Comparison of ENCODE assay signal across 8 cellular contexts in the genomic region with DNA sequence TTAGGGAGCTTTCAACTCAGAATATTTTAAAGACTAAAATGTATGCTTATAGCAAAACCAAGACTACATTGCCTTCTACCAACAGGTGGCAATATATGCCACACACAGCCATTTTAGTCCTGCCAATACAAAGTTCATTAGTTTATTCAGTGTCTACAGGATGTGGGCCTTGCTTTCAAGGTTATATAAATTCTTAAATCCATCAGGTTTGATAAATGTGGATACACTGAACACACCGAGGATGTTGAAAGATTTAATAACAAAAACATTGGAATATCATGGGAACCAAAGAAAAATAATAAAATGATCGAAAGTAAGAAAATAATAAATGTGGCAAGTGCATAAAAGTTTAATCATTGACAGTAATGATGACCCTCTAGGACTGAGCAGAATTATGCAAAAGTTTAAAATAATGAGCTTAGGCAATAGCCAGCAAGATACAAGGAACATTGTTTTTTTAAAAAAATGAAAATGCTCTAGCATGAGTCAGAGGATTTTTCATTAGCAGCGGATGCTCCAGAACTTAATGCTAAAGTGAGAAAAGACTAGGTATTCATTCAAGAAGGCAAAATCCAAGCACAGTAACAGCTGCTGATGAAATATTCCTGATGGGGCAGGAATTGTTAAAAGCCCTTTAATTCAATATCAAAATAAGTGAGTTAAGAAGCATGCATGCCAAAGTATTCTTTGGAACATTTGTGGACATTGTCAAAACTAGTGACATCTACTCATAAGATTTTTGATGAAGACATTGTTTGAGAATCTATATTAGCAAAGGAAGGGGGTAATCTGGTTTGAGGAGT. TPM values are rescaled to one million over a fixed set of nuclear protein-coding genes. Genes with fewer than 3 reads are reported as not detected.
DNase-seq lines count a peak whose midpoint lies in the region; ATAC-seq and TF ChIP-seq lines count a peak whose summit lies in the region.

No MANE protein-coding gene starts in this region.

- no peaks in the 10 kb centered on the region for H3K36me3 ChIP-seq in heart right ventricle
- H3K36me3 ChIP-seq in Loucy (ENCODE audit: insufficient read depth, low read length) = no peaks in the 10 kb centered on the region
- no peaks in the 10 kb centered on the region for H3K36me3 ChIP-seq in mammary epithelial cell (ENCODE audit: insufficient read depth, low read length)
- H3K36me3 ChIP-seq in osteoblast (ENCODE audit: insufficient read depth, low read length) = no peaks in the 10 kb centered on the region

- TF ChIP-seq CTCF in heart right ventricle (IDR thresholded peaks at IDR 0.05) (peak in 8 of 9 donors; percentile 15 to 57 (median 40)), Loucy (conservative IDR thresholded peaks at IDR 0.05; ENCODE audit: low read length) (peak; percentile 83), mammary epithelial cell (conservative IDR thresholded peaks at IDR 0.05 in 1 of 2, IDR thresholded peaks at IDR 0.05 in 1 of 2; ENCODE audit: extremely low read depth in 1 of 2, insufficient read depth in 1 of 2, low read depth in 1 of 2, low read length in 2 of 2) (peak; percentile 67 to 71), osteoblast (IDR thresholded peaks at IDR 0.05; ENCODE audit: extremely low read depth, low read depth, low read length) (peak; percentile 56)

- H3K4me1 ChIP-seq in heart right ventricle (no peaks in the 10 kb centered on the region), Loucy (ENCODE audit: insufficient read depth, low read length, poor library complexity, severe bottlenecking) (peaks cover 6% of the 10 kb centered on the region), mammary epithelial cell (ENCODE audit: insufficient read depth, low read length) (no peaks in the 10 kb centered on the region), osteoblast (ENCODE audit: insufficient read depth, low read length) (peaks cover 14% of the 10 kb centered on the region)

- no peak overlapping the region for H3K4me3 ChIP-seq in heart right ventricle
- H3K4me3 ChIP-seq in Loucy (ENCODE audit: low read length, poor library complexity, severe bottlenecking) = no peak overlapping the region
- no peak overlapping the region for H3K4me3 ChIP-seq in mammary epithelial cell (replicated peaks in 1 of 3; ENCODE audit: insufficient read depth in 1 of 3, low read depth in 2 of 3, low read length in 3 of 3)
- H3K4me3 ChIP-seq in osteoblast (ENCODE audit: insufficient read depth, low read length) = no peak overlapping the region

- no peak overlapping the region for H3K9ac ChIP-seq in Loucy (ENCODE audit: low read depth, low read length, poor library complexity, severe bottlenecking)
- no peak overlapping the region for H3K9ac ChIP-seq in mammary epithelial cell (ENCODE audit: insufficient read depth, low read length)

- CTCF ChIA-PET in mammary epithelial cell (lab: Charles Lee; ENCODE audit: low non-redundant PET) = interaction anchor here (0.7 kb wide), 1 partner anchor 29 kb away, joined by 3 read pairs; no protein-coding TSS in a partner anchor

- no peak for ATAC-seq in heart right ventricle

- DNase-seq in heart right ventricle (no peak), cardiac septum (ENCODE audit: low spot score) (no peak), mammary epithelial cell (no peak), osteoblast (ENCODE audit: insufficient read length, low spot score, missing footprints) (no peak), amniotic stem cell (lab: John Stamatoyannopoulos, UW) (no peak), putamen (ENCODE audit: low spot score) (no peak), GOT3 (lab: John Stamatoyannopoulos, UW) (no peak)

- peak overlapping the region; percentile 76 for H2AFZ ChIP-seq in Loucy (ENCODE audit: low read length)
- no peak overlapping the region for H2AFZ ChIP-seq in mammary epithelial cell (ENCODE audit: low read depth, low read length)
- peak overlapping the region; percentile 2 for H2AFZ ChIP-seq in osteoblast (ENCODE audit: low read length)

- in situ Hi-C loops in mammary epithelial cell (cut with MboI; ENCODE audit: low sequenced_read_pairs in 2 of 2) = no loop called here

- no peaks in the 10 kb centered on the region for H3K27me3 ChIP-seq in heart right ventricle
- no peaks in the 10 kb centered on the region for H3K27me3 ChIP-seq in Loucy (ENCODE audit: insufficient read depth, low read length, poor library complexity, severe bottlenecking)
- no peaks in the 10 kb centered on the region for H3K27me3 ChIP-seq in mammary epithelial cell (ENCODE audit: insufficient read depth, low read length)
- no peaks in the 10 kb centered on the region for H3K27me3 ChIP-seq in osteoblast (ENCODE audit: insufficient read depth, low read length)

- WGBS in heart right ventricle, 2 donors = 68 to 77% methylated on average over 3 of the region's 3 CpGs
- 73% methylated on average over 3 of the region's 3 CpGs for WGBS in mammary epithelial cell (ENCODE audit: low coverage, missing lambda C conversion rate)

- H3K9me3 ChIP-seq in heart right ventricle (no peaks in the 10 kb centered on the region), Loucy (ENCODE audit: insufficient read depth, low read depth, low read length) (no peaks in the 10 kb centered on the region), mammary epithelial cell (replicated peaks; ENCODE audit: insufficient read depth, low read length) (no peaks in the 10 kb centered on the region), osteoblast (ENCODE audit: low read depth, low read length) (no peaks in the 10 kb centered on the region)

- no peaks in the 10 kb centered on the region for H3K79me2 ChIP-seq in Loucy (ENCODE audit: insufficient read depth, low read length)
- no peaks in the 10 kb centered on the region for H3K79me2 ChIP-seq in mammary epithelial cell (ENCODE audit: insufficient read depth, low read length)
- no peaks in the 10 kb centered on the region for H3K79me2 ChIP-seq in osteoblast (ENCODE audit: insufficient read depth, low read length)

- no peaks in the 10 kb centered on the region for H3F3A ChIP-seq in Loucy (ENCODE audit: low read depth)

- H4K20me1 ChIP-seq in Loucy (ENCODE audit: insufficient read depth, low read length, poor library complexity, severe bottlenecking) (no peaks in the 10 kb centered on the region), mammary epithelial cell (ENCODE audit: insufficient read depth, low read length) (no peaks in the 10 kb centered on the region), osteoblast (ENCODE audit: insufficient read depth, low read length) (no peaks in the 10 kb centered on the region)

- H3K4me2 ChIP-seq in Loucy (ENCODE audit: low read depth, low read length, poor library complexity, severe bottlenecking) (no peak overlapping the region), mammary epithelial cell (ENCODE audit: insufficient read depth, low read depth, low read length) (no peak overlapping the region), osteoblast (ENCODE audit: insufficient read depth, low read length) (peak overlapping the region; percentile 18)

- H3K27ac ChIP-seq in heart right ventricle (no peak overlapping the region), mammary epithelial cell (ENCODE audit: insufficient read depth, low read depth, low read length) (no peak overlapping the region), osteoblast (ENCODE audit: low read depth, low read length) (no peak overlapping the region)

- intact Hi-C loops in heart right ventricle (cut with DNase I) (loop anchor here in 3 of 10 donors (5.0 to 10.0 kb wide), 2 partner anchors 153 to 156 kb away; no protein-coding TSS in a partner anchor), cardiac septum (cut with DNase I) (loop anchor here (5.0 kb wide), 1 partner anchor 156 kb away; no protein-coding TSS in a partner anchor), mammary epithelial cell (cut with micrococcal nuclease) (loop anchor here (1.0 to 5.0 kb wide), 3 partner anchors 23 to 156 kb away; no protein-coding TSS in a partner anchor)

- BruUV-seq in mammary epithelial cell (replicated peaks; lab: Mats Ljungman, UMichigan) = no TSS peak

- H3K9me2 ChIP-seq in Loucy (replicated peaks; ENCODE audit: low read depth, low read length) = no peaks in the 10 kb centered on the region

- dilution Hi-C loops in mammary epithelial cell (cut with HindIII; ENCODE audit: low sequenced_read_pairs) = no loop called here

RNA-seq across cellular contexts. Expression of gene SCN9A, which starts 14.2 kb away (rescaled TPM):
- total RNA-seq in heart right ventricle = 1 to 10 TPM in 4 of 10 donors, under 1 TPM in 6; 0.32 to 2.9 (median 0.92) TPM
- polyA plus RNA-seq in heart right ventricle = under 1 TPM; 0.10 to 0.59 TPM
- total RNA-seq in cardiac septum = 0.75 TPM
- 1 to 10 TPM; 1.2 to 1.3 TPM for total RNA-seq in mammary epithelial cell
- polyA plus RNA-seq in mammary epithelial cell = 0.49 TPM
- polyA minus RNA-seq in mammary epithelial cell = 22.9 TPM
- 1.8 and 2.1 TPM in 2 replicates for total RNA-seq in osteoblast
